ENCODE assay signal across 20 cellular contexts in genomic region chr2:54279385-54279784, GRCh38. TPM values are rescaled to one million over a fixed set of nuclear protein-coding genes. Genes with fewer than 3 reads are reported as not detected.
DNase-seq lines count a peak whose midpoint lies in the region; ATAC-seq and TF ChIP-seq lines count a peak whose summit lies in the region.
"Had no signal": no experiment of that assay in that cellular context is flagged by ENCODE, and none has a peak within 500 bp of the region (broad histone marks: within the 10 kb centered on the region; RNA-seq: fewer than 3 reads in every experiment).

No MANE protein-coding gene starts in this region.

- H3K4me1 Mint-ChIP-seq in neural progenitor cell: no peaks in the 10 kb centered on the region

- no peaks in the 10 kb centered on the region for H3K79me2 ChIP-seq in Loucy (ENCODE audit: insufficient read depth, low read length)
- H3K79me2 ChIP-seq in neural progenitor cell (ENCODE audit: low read depth): no peaks in the 10 kb centered on the region

- H3K36me3 ChIP-seq in Loucy (ENCODE audit: insufficient read depth, low read length) (no peaks in the 10 kb centered on the region), neural progenitor cell (no peaks in the 10 kb centered on the region)
- H3K36me3 ChIP-seq: esophagus squamous epithelium, thyroid gland had no signal

- H3K9me3 Mint-ChIP-seq in neural progenitor cell: no peaks in the 10 kb centered on the region

- no peak overlapping the region for H3K4me3 ChIP-seq in Loucy (ENCODE audit: low read length, poor library complexity, severe bottlenecking)
- no peak overlapping the region for H3K4me3 ChIP-seq in choroid plexus epithelial cell (ENCODE audit: low read depth, low read length)
- H3K4me3 ChIP-seq in neural progenitor cell: no peak overlapping the region
- H3K4me3 ChIP-seq: esophagus squamous epithelium, SK-N-MC, thyroid gland had no signal

- H3K9me2 ChIP-seq in Loucy (replicated peaks; ENCODE audit: low read depth, low read length): no peaks in the 10 kb centered on the region

- H3K27me3 Mint-ChIP-seq in neural progenitor cell (ENCODE audit: insufficient read depth, low read depth): peaks cover 2% of the 10 kb centered on the region

- H3K9me3 ChIP-seq in Loucy (ENCODE audit: insufficient read depth, low read depth, low read length) (no peaks in the 10 kb centered on the region), neural progenitor cell (ENCODE audit: low read depth) (no peaks in the 10 kb centered on the region)
- H3K9me3 ChIP-seq: esophagus squamous epithelium, thyroid gland had no signal

- DNase-seq in DMS53 (lab: John Stamatoyannopoulos, UW) (peak; percentile 37), DMS53 treated with DMSO at 0.1 percent for 48 hours (lab: John Stamatoyannopoulos, UW; ENCODE audit: unreplicated experiment) (no peak), choroid plexus epithelial cell (ENCODE audit: low read depth) (no peak), neural progenitor cell (ENCODE audit: low spot score) (no peak)
- DNase-seq in NK-92 treated with Interleukin-12 subunit alpha and Interleukin-12 subunit beta, amount 100 ng/mL, for 24 hours (lab: John Stamatoyannopoulos, UW): no peak
- DNase-seq: 8988T; activated CD8-positive, alpha-beta memory T cell treated with anti-CD3 and anti-CD28 coated beads, Interleukin-2, amount 50 U/mL, for 4 hours; DMS153; esophagus squamous epithelium; NCI-H187 treated with DMSO at 0.1 percent for 48 hours; NCI-H774; posterior cingulate gyrus; thyroid gland had no signal

- H2AFZ ChIP-seq in Loucy (ENCODE audit: low read length): no peak overlapping the region
- no peak overlapping the region for H2AFZ ChIP-seq in neural progenitor cell (replicated peaks)

- TF ChIP-seq CTCF in Loucy (conservative IDR thresholded peaks at IDR 0.05; ENCODE audit: low read length) (peak; percentile 29), choroid plexus epithelial cell (conservative IDR thresholded peaks at IDR 0.05; ENCODE audit: low read depth, low read length) (peak; percentile 42), neural progenitor cell (IDR thresholded peaks at IDR 0.05) (peak; percentile 38)

- no peak for ATAC-seq in HG03039 (IDR thresholded peaks at IDR 0.05; ENCODE audit: unreplicated experiment)
- no peak for ATAC-seq in HG02623 (IDR thresholded peaks at IDR 0.05; ENCODE audit: unreplicated experiment)
- ATAC-seq: activated naive CD4-positive, alpha-beta T cell treated with anti-CD3 and anti-CD28 coated beads, Interleukin-2, amount 50 U/mL, for 72 hours had no signal

- H3F3A ChIP-seq in Loucy (ENCODE audit: low read depth): no peaks in the 10 kb centered on the region
- no peaks in the 10 kb centered on the region for H3F3A ChIP-seq in neural progenitor cell (ENCODE audit: low read depth)

- H3K27ac ChIP-seq in neural progenitor cell: no peak overlapping the region
- H3K27ac ChIP-seq: esophagus squamous epithelium, SK-N-MC, thyroid gland, VCaP had no signal

- H3K27ac Mint-ChIP-seq in neural progenitor cell: no peak overlapping the region
- H3K27ac Mint-ChIP-seq: activated naive CD4-positive, alpha-beta T cell treated with anti-CD3 and anti-CD28 coated beads, Interleukin-2, amount 50 U/mL, for 72 hours had no signal

- H3K27me3 ChIP-seq in Loucy (ENCODE audit: insufficient read depth, low read length, poor library complexity, severe bottlenecking) (no peaks in the 10 kb centered on the region), neural progenitor cell (no peaks in the 10 kb centered on the region)
- H3K27me3 ChIP-seq: esophagus squamous epithelium, thyroid gland had no signal

- H3K4me2 ChIP-seq in Loucy (ENCODE audit: low read depth, low read length, poor library complexity, severe bottlenecking) (no peak overlapping the region), neural progenitor cell (no peak overlapping the region)

- H3K9ac ChIP-seq in Loucy (ENCODE audit: low read depth, low read length, poor library complexity, severe bottlenecking): no peak overlapping the region
- no peak overlapping the region for H3K9ac ChIP-seq in neural progenitor cell

- no peak overlapping the region for H3K4me3 Mint-ChIP-seq in neural progenitor cell

- H3K4me1 ChIP-seq in Loucy (ENCODE audit: insufficient read depth, low read length, poor library complexity, severe bottlenecking): no peaks in the 10 kb centered on the region
- H3K4me1 ChIP-seq in neural progenitor cell: no peaks in the 10 kb centered on the region
- H3K4me1 ChIP-seq: esophagus squamous epithelium had no signal

- H4K20me1 ChIP-seq in Loucy (ENCODE audit: insufficient read depth, low read length, poor library complexity, severe bottlenecking) (no peaks in the 10 kb centered on the region), neural progenitor cell (ENCODE audit: low read depth) (no peaks in the 10 kb centered on the region)

- no peaks in the 10 kb centered on the region for H3K36me3 Mint-ChIP-seq in neural progenitor cell
- H3K36me3 Mint-ChIP-seq: activated naive CD4-positive, alpha-beta T cell treated with anti-CD3 and anti-CD28 coated beads, Interleukin-2, amount 50 U/mL, for 72 hours had no signal

RNA-seq across cellular contexts. Expression of gene TSPYL6, which starts 23.4 kb away (rescaled TPM):
- not detected in 2 replicates for total RNA-seq in neural progenitor cell (ENCODE audit: low replicate concordance)
- total RNA-seq: activated naive CD4-positive, alpha-beta T cell treated with anti-CD3 and anti-CD28 coated beads, Interleukin-2, amount 50 U/mL, for 72 hours; esophagus squamous epithelium; LHCN-M2 had no signal
